ENCODE assay signal across 8 cellular contexts in genomic region chr20:34675993-34676641, GRCh38. TPM values are rescaled to one million over a fixed set of nuclear protein-coding genes. Genes with fewer than 3 reads are reported as not detected.
A peak's percentile ranks its signal among the peaks of the same experiment; 100 is the strongest.
DNase-seq lines count a peak whose midpoint lies in the region; ATAC-seq and TF ChIP-seq lines count a peak whose summit lies in the region.

No MANE protein-coding gene starts in this region.

- in situ Hi-C loops in G401 (cut with HindIII; ENCODE audit: low sequenced_read_pairs) = no loop called here

- no peaks in the 10 kb centered on the region for H3K27me3 ChIP-seq in iPS-15b (ENCODE audit: control insufficient read depth, insufficient read depth, low read length)

- H3K27me3 Mint-ChIP-seq in WTC11 (ENCODE audit: low read depth) = no peaks in the 10 kb centered on the region; the same call in 1 of the 2 replicates
- no peaks in the 10 kb centered on the region for H3K27me3 Mint-ChIP-seq in stimulated activated memory B cell treated with anti-CD40 and anti-IgM and Interleukin-4, amounts not matched to agents 10 μg/mL and 1 μg/mL and 100 μg/mL, for 72 hours

- H3K9me3 ChIP-seq in iPS-15b (ENCODE audit: control insufficient read depth, insufficient read depth, low read length) = no peaks in the 10 kb centered on the region

- H3K4me3 Mint-ChIP-seq in WTC11 = peak overlapping the region; percentile 99
- H3K4me3 Mint-ChIP-seq in stimulated activated memory B cell treated with anti-CD40 and anti-IgM and Interleukin-4, amounts not matched to agents 10 μg/mL and 1 μg/mL and 100 μg/mL, for 72 hours = peak overlapping the region; percentile 84

- peaks cover 6% of the 10 kb centered on the region for H3K4me1 Mint-ChIP-seq in WTC11
- H3K4me1 Mint-ChIP-seq in stimulated activated memory B cell treated with anti-CD40 and anti-IgM and Interleukin-4, amounts not matched to agents 10 μg/mL and 1 μg/mL and 100 μg/mL, for 72 hours = peaks cover 25% of the 10 kb centered on the region

- DNase-seq in NCI-H526 (lab: John Stamatoyannopoulos, UW) = peak; percentile 34 to 46
- DNase-seq in NCI-H526 treated with DMSO at 0.1 percent for 48 hours (lab: John Stamatoyannopoulos, UW) = no peak
- DNase-seq in WTC11 (ENCODE audit: low spot score) = no peak
- no peak for DNase-seq in erythroblast (lab: John Stamatoyannopoulos, UW)
- no peak for DNase-seq in A172 (ENCODE audit: low spot score)
- DNase-seq in G401 (ENCODE audit: low spot score) = no peak

- no peaks in the 10 kb centered on the region; the same call in 1 of the 2 replicates for H3K9me3 Mint-ChIP-seq in WTC11
- no peaks in the 10 kb centered on the region for H3K9me3 Mint-ChIP-seq in stimulated activated memory B cell treated with anti-CD40 and anti-IgM and Interleukin-4, amounts not matched to agents 10 μg/mL and 1 μg/mL and 100 μg/mL, for 72 hours

- no peaks in the 10 kb centered on the region for H3K4me1 ChIP-seq in iPS-15b (ENCODE audit: control insufficient read depth, insufficient read depth, low read length)

- peak overlapping the region; percentile 96 for H3K27ac Mint-ChIP-seq in WTC11
- peak overlapping the region; percentile 90 for H3K27ac Mint-ChIP-seq in stimulated activated memory B cell treated with anti-CD40 and anti-IgM and Interleukin-4, amounts not matched to agents 10 μg/mL and 1 μg/mL and 100 μg/mL, for 72 hours

- H3K36me3 ChIP-seq in iPS-15b (ENCODE audit: control insufficient read depth, insufficient read depth, low read length) = no peaks in the 10 kb centered on the region

- no peak for ATAC-seq in WTC11
- ATAC-seq in stimulated activated memory B cell treated with anti-CD40 and anti-IgM and Interleukin-4, amounts not matched to agents 10 μg/mL and 1 μg/mL and 100 μg/mL, for 72 hours = no peak

- POLR2A ChIA-PET in WTC11 (lab: Charles Lee) = interaction anchor here (0.6 to 1.3 kb wide), 2 partner anchors 21 to 810 kb away, joined by 3 to 4 read pairs; no protein-coding TSS in a partner anchor

- TF ChIP-seq POLR2A in erythroblast (IDR thresholded peaks at IDR 0.05; ENCODE audit: low read length) = no peak

- TF ChIP-seq CTCF in WTC11 (IDR thresholded peaks at IDR 0.05) = no peak

- no peaks in the 10 kb centered on the region for H3K36me3 Mint-ChIP-seq in WTC11
- peaks cover 6% of the 10 kb centered on the region for H3K36me3 Mint-ChIP-seq in stimulated activated memory B cell treated with anti-CD40 and anti-IgM and Interleukin-4, amounts not matched to agents 10 μg/mL and 1 μg/mL and 100 μg/mL, for 72 hours

- H3K9ac ChIP-seq in iPS-15b (ENCODE audit: low read depth, low read length) = no peak overlapping the region

- peak overlapping the region; percentile 93 for H3K4me3 ChIP-seq in iPS-15b (ENCODE audit: low read depth, low read length)

- CTCF ChIA-PET in WTC11 (lab: Charles Lee) = interaction anchor here (0.6 to 2.3 kb wide), 6 partner anchors 13 to 845 kb away, joined by 3 to 13 read pairs (median 4); no protein-coding TSS in a partner anchor

TF ChIP-seq in WTC11, 78 proteins besides CTCF, POLR2A, EP300 and RAD21:
- TF ChIP-seq TEAD1 (CRISPR knock-in tag; IDR thresholded peaks at IDR 0.05) = no peak
- TF ChIP-seq ETV6 (CRISPR knock-in tag; IDR thresholded peaks at IDR 0.05) = no peak
- no peak for TF ChIP-seq ZNF671 (CRISPR knock-in tag; IDR thresholded peaks at IDR 0.05)
- TF ChIP-seq ERG (CRISPR knock-in tag; IDR thresholded peaks at IDR 0.05) = no peak
- TF ChIP-seq E2F1 (CRISPR knock-in tag; IDR thresholded peaks at IDR 0.05) = no peak
- TF ChIP-seq SMAD4 (CRISPR knock-in tag; IDR thresholded peaks at IDR 0.05) = no peak
- no peak for TF ChIP-seq NR1H2 (CRISPR knock-in tag; IDR thresholded peaks at IDR 0.05)
- TF ChIP-seq ZNF423 (CRISPR knock-in tag; IDR thresholded peaks at IDR 0.05) = no peak
- no peak for TF ChIP-seq MLX (CRISPR knock-in tag; IDR thresholded peaks at IDR 0.05)
- TF ChIP-seq ZNF416 (CRISPR knock-in tag; IDR thresholded peaks at IDR 0.05) = no peak
- no peak for TF ChIP-seq TEAD4 (CRISPR knock-in tag; IDR thresholded peaks at IDR 0.05)
- TF ChIP-seq MAX (CRISPR knock-in tag; IDR thresholded peaks at IDR 0.05) = no peak
- no peak for TF ChIP-seq PRRX2 (CRISPR knock-in tag; IDR thresholded peaks at IDR 0.05)
- TF ChIP-seq RELA (CRISPR knock-in tag; IDR thresholded peaks at IDR 0.05; ENCODE audit: borderline replicate concordance) = no peak
- TF ChIP-seq ATF6 (CRISPR knock-in tag; IDR thresholded peaks at IDR 0.05) = no peak
TF ChIP-seq in WTC11: peak in this region for 0.

RNA-seq across cellular contexts. Expression of gene PIGU, which starts 0.8 kb away (rescaled TPM):
- total RNA-seq in WTC11 (2021) = 24.8 to 31.7 TPM (median 28.7 TPM) in 3 replicates
- total RNA-seq in A172 (2014; rRNA removed; shearing (Covaris generic)) = 23.7 and 28.7 TPM in 2 replicates
- total RNA-seq in G401 (2014; rRNA removed; shearing (Covaris generic)) = 11.8 and 15.8 TPM in 2 replicates

RNA-seq across cellular contexts. Expression of gene TP53INP2, which starts 28.0 kb away (rescaled TPM):
- total RNA-seq in WTC11 (2021) = 3.8 to 4.3 TPM (median 4.1 TPM) in 3 replicates
- 2.4 and 5.0 TPM in 2 replicates for total RNA-seq in A172 (2014; rRNA removed; shearing (Covaris generic))
- 3.6 and 4.6 TPM in 2 replicates for total RNA-seq in G401 (2014; rRNA removed; shearing (Covaris generic))

Comparison
In these comparisons a context has a peak if more than half of its experiments do, and no peak if none do; other contexts are left out.
1. DNase-seq: peak in NCI-H526 (2 of 2); none in NCI-H526 treated with DMSO at 0.1 percent for 48 hours (single experiment), WTC11 (single experiment), erythroblast (0 of 2), A172 (single experiment) and G401 (single experiment).